In the genomic region with DNA sequence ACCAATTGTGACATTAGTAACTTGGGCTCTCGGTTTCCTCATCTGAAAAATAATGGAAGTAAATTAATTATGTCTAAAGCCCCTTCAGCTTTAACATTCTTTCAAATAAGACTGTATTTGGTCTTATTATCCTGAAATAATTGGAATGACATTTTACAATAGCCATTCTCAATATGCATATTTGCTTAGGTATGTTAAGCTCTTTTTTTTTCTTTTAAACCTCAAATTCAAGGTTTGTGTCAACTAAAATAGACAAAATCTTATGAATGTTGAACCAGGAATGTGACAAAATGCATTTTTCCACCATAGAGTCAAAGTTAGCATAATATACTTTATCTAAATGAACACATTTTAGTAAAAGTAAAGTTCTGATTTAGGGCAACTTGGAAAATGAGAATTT, we compare ENCODE assay signal across 1 cellular context.
TF ChIP-seq lines count a peak whose summit lies in the region.

No MANE protein-coding gene starts in this region.

TF ChIP-seq in IMR-90, 13 proteins besides CTCF, POLR2A, EP300 and RAD21:
- TF ChIP-seq RCOR1 (IDR thresholded peaks at IDR 0.05; ENCODE audit: insufficient replicate concordance, low read length): no peak
- TF ChIP-seq NFE2L2 (IDR thresholded peaks at IDR 0.05; ENCODE audit: low read depth, low read length): no peak
- no peak for TF ChIP-seq CHD1 (IDR thresholded peaks at IDR 0.05; ENCODE audit: low read depth, low read length)
- TF ChIP-seq MXI1 (IDR thresholded peaks at IDR 0.05; ENCODE audit: borderline replicate concordance, low read depth, low read length): no peak
- TF ChIP-seq MAFK (IDR thresholded peaks at IDR 0.05; ENCODE audit: low read depth, low read length): no peak
- TF ChIP-seq RFX5 (IDR thresholded peaks at IDR 0.05; ENCODE audit: low read depth, low read length): no peak
- TF ChIP-seq SMC3 (IDR thresholded peaks at IDR 0.05; ENCODE audit: low read depth, low read length): no peak
- TF ChIP-seq, protein P1, sequence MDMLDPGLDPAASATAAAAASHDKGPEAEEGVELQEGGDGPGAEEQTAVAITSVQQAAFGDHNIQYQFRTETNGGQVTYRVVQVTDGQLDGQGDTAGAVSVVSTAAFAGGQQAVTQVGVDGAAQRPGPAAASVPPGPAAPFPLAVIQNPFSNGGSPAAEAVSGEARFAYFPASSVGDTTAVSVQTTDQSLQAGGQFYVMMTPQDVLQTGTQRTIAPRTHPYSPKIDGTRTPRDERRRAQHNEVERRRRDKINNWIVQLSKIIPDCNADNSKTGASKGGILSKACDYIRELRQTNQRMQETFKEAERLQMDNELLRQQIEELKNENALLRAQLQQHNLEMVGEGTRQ (IDR thresholded peaks at IDR 0.05; ENCODE audit: low read depth, low read length): no peak
- TF ChIP-seq CEBPB (IDR thresholded peaks at IDR 0.05; ENCODE audit: low read depth, low read length): no peak
- TF ChIP-seq, protein P2, sequence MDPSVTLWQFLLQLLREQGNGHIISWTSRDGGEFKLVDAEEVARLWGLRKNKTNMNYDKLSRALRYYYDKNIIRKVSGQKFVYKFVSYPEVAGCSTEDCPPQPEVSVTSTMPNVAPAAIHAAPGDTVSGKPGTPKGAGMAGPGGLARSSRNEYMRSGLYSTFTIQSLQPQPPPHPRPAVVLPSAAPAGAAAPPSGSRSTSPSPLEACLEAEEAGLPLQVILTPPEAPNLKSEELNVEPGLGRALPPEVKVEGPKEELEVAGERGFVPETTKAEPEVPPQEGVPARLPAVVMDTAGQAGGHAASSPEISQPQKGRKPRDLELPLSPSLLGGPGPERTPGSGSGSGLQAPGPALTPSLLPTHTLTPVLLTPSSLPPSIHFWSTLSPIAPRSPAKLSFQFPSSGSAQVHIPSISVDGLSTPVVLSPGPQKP (IDR thresholded peaks at IDR 0.05; ENCODE audit: borderline replicate concordance, low read depth, low read length): no peak
- TF ChIP-seq MAZ (IDR thresholded peaks at IDR 0.05; ENCODE audit: borderline replicate concordance, low read depth, low read length): no peak
- no peak for TF ChIP-seq FOS (IDR thresholded peaks at IDR 0.05; ENCODE audit: low read depth, low read length)
